In the genomic region with DNA sequence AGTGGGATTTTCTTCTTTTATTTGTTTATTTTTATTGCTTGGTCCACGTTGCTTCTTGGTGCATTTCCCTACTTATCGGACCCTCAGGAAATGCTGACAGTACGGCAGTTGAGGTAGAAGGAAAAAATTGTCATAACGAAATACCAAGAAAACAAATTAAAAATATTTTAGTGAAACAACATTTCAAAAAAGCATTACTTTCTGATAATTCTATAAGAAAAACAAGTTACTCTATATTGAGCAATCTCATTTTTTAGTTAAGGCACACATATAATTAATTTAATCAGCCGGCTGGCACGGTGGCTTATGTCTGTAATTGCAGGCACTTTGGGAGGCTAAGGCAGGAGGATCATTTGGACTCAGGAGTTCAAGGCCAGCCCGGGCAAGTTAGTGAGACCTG, we compare ENCODE assay signal across 34 cellular contexts.
"Had no signal": no experiment of that assay in that cellular context is flagged by ENCODE, and none has a peak within 500 bp of the region (broad histone marks: within the 10 kb centered on the region; RNA-seq: fewer than 3 reads in every experiment).

No MANE protein-coding gene starts in this region.

- H3K27me3 ChIP-seq: adrenal gland, ascending aorta, body of pancreas, brain microvascular endothelial cell, cardiac muscle cell had no signal

- H3K4me1 ChIP-seq: adrenal gland, ascending aorta, breast epithelium had no signal

- DNase-seq: activated effector memory CD4-positive, alpha-beta T cell treated with anti-CD3 and anti-CD28 coated beads, Interleukin-2, amount 50 U/mL, for 16 hours; activated effector memory CD4-positive, alpha-beta T cell treated with Interleukin-2 at 50 U/mL for 16 hours; activated gamma-delta T cell; activated gamma-delta T cell treated with Interleukin-2 at 50 U/mL for 16 hours; activated naive CD4-positive, alpha-beta T cell; activated naive CD4-positive, alpha-beta T cell treated with anti-CD3 and anti-CD28 coated beads for 36 hours; activated naive CD4-positive, alpha-beta T cell treated with anti-CD3 and anti-CD28 coated beads, Interleukin-2, amount 10 ng/mL, durations not matched to agents 7 days and 5 days; activated naive CD4-positive, alpha-beta T cell treated with anti-CD3 and anti-CD28 coated beads, Interleukin-2, amount 50 U/mL, for 16 hours; activated naive CD4-positive, alpha-beta T cell treated with Interleukin-2 at 50 U/mL for 16 hours; activated naive CD8-positive, alpha-beta T cell treated with anti-CD3 and anti-CD28 coated beads for 36 hours; activated naive CD8-positive, alpha-beta T cell treated with anti-CD3 and anti-CD28 coated beads, Interleukin-2, amount 10 ng/mL, durations not matched to agents 7 days and 5 days; activated naive CD8-positive, alpha-beta T cell treated with anti-CD3 and anti-CD28 coated beads, Interleukin-2, amount 50 U/mL, for 24 hours; activated T-cell treated with anti-CD3 and anti-CD28 coated beads, Interleukin-2, amount 50 U/mL, for 1 hour; activated T-cell treated with anti-CD3 and anti-CD28 coated beads, Interleukin-2, amount 50 U/mL, for 24 hours; activated T-cell treated with anti-CD3 and anti-CD28 coated beads, Interleukin-2, amount 50 U/mL, for 4 hours; activated T-cell treated with anti-CD3 and anti-CD28 coated beads, Interleukin-2, amount 50 U/mL, for 48 hours; activated T-cell treated with anti-CD3 and anti-CD28 coated beads, Interleukin-2, amount 50 U/mL, for 72 hours; adrenal gland; amniotic stem cell; amygdala; anterior cingulate cortex; aorta; body of pancreas; brain microvascular endothelial cell; caudate nucleus; central memory CD4-positive, alpha-beta T cell; cerebellar nuclear complex had no signal

- H3K9me3 ChIP-seq: adrenal gland, ascending aorta, body of pancreas, breast epithelium had no signal

- H3K36me3 ChIP-seq: adrenal gland, ascending aorta, brain microvascular endothelial cell, breast epithelium, cardiac muscle cell had no signal

- ATAC-seq: activated naive CD4-positive, alpha-beta T cell treated with anti-CD3 and anti-CD28 coated beads, Interleukin-2, amount 50 U/mL, for 72 hours; activated naive CD8-positive, alpha-beta T cell treated with anti-CD3 and anti-CD28 coated beads, Interleukin-2, amount 50 U/mL, for 24 hours; activated T-cell treated with anti-CD3 and anti-CD28 coated beads, Interleukin-2, amount 50 U/mL, for 4 hours; activated T-cell treated with anti-CD3 and anti-CD28 coated beads, Interleukin-2, amount 50 U/mL, for 72 hours; activated T-helper 17 cell treated with anti-CD3 and anti-CD28 coated beads, Interleukin-2, amount 50 U/mL, for 72 hours; body of pancreas had no signal

- FAIRE-seq: astrocyte, bronchial epithelial cell had no signal

- H3K27ac ChIP-seq: adrenal gland, ascending aorta, body of pancreas, brain microvascular endothelial cell, breast epithelium, cardiac muscle cell had no signal

- H3K4me3 ChIP-seq: adrenal gland, ascending aorta, body of pancreas, breast epithelium, cardiac muscle cell had no signal
